ENCODE assay signal across 28 cellular contexts in genomic region chr22:48261706-48262105, GRCh38.
"Had no signal": no experiment of that assay in that cellular context is flagged by ENCODE, and none has a peak within 500 bp of the region (broad histone marks: within the 10 kb centered on the region; RNA-seq: fewer than 3 reads in every experiment).

No MANE protein-coding gene starts in this region.

- H3K9me3 Mint-ChIP-seq: activated naive CD4-positive, alpha-beta T cell treated with anti-CD3 and anti-CD28 coated beads, Interleukin-2, amount 10 ng/mL, durations not matched to agents 7 days and 5 days; activated naive CD8-positive, alpha-beta T cell treated with anti-CD3 and anti-CD28 coated beads for 36 hours; activated T-cell treated with anti-CD3 and anti-CD28 coated beads, Interleukin-2, amount 50 U/mL, for 24 hours; activated T-helper 1 cell treated with anti-CD3 and anti-CD28 coated beads, Interleukin-12 subunit alpha, Interleukin-12 subunit beta, Interleukin-2, Interleukin-4 antibody, amounts not matched to agents 30 ng/mL and 10 ng/mL and 1 ng/mL, durations not matched to agents 14 hours and 24 hours and 36 hours; T-cell had no signal

- H3K36me3 Mint-ChIP-seq: activated naive CD4-positive, alpha-beta T cell treated with anti-CD3 and anti-CD28 coated beads, Interleukin-2, amount 10 ng/mL, durations not matched to agents 7 days and 5 days; activated naive CD8-positive, alpha-beta T cell treated with anti-CD3 and anti-CD28 coated beads for 36 hours; T-cell had no signal

- H3K4me1 Mint-ChIP-seq: activated naive CD4-positive, alpha-beta T cell treated with anti-CD3 and anti-CD28 coated beads, Interleukin-2, amount 10 ng/mL, durations not matched to agents 7 days and 5 days; activated naive CD8-positive, alpha-beta T cell treated with anti-CD3 and anti-CD28 coated beads for 36 hours; T-cell had no signal

- FAIRE-seq: TTC549 had no signal

- H3K36me3 ChIP-seq: brain microvascular endothelial cell, cardiac muscle cell had no signal

- ATAC-seq: activated CD8-positive, alpha-beta T cell treated with anti-CD3 and anti-CD28 coated beads, Interleukin-2, amount 10 ng/mL, durations not matched to agents 7 days and 5 days; T-cell had no signal

- H3K4me3 Mint-ChIP-seq: activated CD8-positive, alpha-beta T cell treated with anti-CD3 and anti-CD28 coated beads, Interleukin-2, amount 10 ng/mL, durations not matched to agents 7 days and 5 days; activated naive CD4-positive, alpha-beta T cell treated with anti-CD3 and anti-CD28 coated beads, Interleukin-2, amount 10 ng/mL, durations not matched to agents 7 days and 5 days; activated naive CD8-positive, alpha-beta T cell treated with anti-CD3 and anti-CD28 coated beads for 36 hours; activated T-cell treated with anti-CD3 and anti-CD28 coated beads, Interleukin-2, amount 50 U/mL, for 24 hours; activated T-helper 1 cell treated with anti-CD3 and anti-CD28 coated beads, Interleukin-12 subunit alpha, Interleukin-12 subunit beta, Interleukin-2, Interleukin-4 antibody, amounts not matched to agents 30 ng/mL and 10 ng/mL and 1 ng/mL, durations not matched to agents 14 hours and 24 hours and 36 hours; T-cell had no signal

- H3K4me3 ChIP-seq: cardiac muscle cell, SK-N-MC had no signal

- DNase-seq: activated CD4-positive, alpha-beta T cell treated with anti-CD3 and anti-CD28 coated beads for 4 hours; activated CD4-positive, alpha-beta T cell treated with anti-CD3 and anti-CD28 coated beads, Interleukin-2, amount 50 U/mL, for 4 hours; activated CD8-positive, alpha-beta memory T cell treated with anti-CD3 and anti-CD28 coated beads, Interleukin-2, amount 50 U/mL, for 48 hours; activated CD8-positive, alpha-beta T cell treated with anti-CD3 and anti-CD28 coated beads, Interleukin-2, amount 10 ng/mL, durations not matched to agents 7 days and 5 days; activated gamma-delta T cell; activated naive CD4-positive, alpha-beta T cell treated with anti-CD3 and anti-CD28 coated beads, Interleukin-2, amount 10 ng/mL, durations not matched to agents 7 days and 5 days; activated naive CD8-positive, alpha-beta T cell treated with anti-CD3 and anti-CD28 coated beads for 36 hours; activated T-cell treated with anti-CD3 and anti-CD28 coated beads, Interleukin-2, amount 50 U/mL, for 24 hours; brain microvascular endothelial cell; cerebellar nuclear complex; KG1; NCI-H1092; NCI-H1417 treated with DMSO at 0.1 percent for 48 hours; NCI-H1694; NCI-H2029; NCI-H2107; NCI-H2171 treated with DMSO at 0.1 percent for 48 hours; NCI-H226; NCI-H526; NCI-H774; T-cell; T-helper 2 cell; T1000 had no signal

- H3K27ac ChIP-seq: brain microvascular endothelial cell, cardiac muscle cell, SK-N-MC, VCaP had no signal

- H3K27me3 ChIP-seq: brain microvascular endothelial cell, cardiac muscle cell had no signal

- H3K27ac Mint-ChIP-seq: activated CD8-positive, alpha-beta T cell treated with anti-CD3 and anti-CD28 coated beads, Interleukin-2, amount 10 ng/mL, durations not matched to agents 7 days and 5 days; activated naive CD4-positive, alpha-beta T cell treated with anti-CD3 and anti-CD28 coated beads, Interleukin-2, amount 10 ng/mL, durations not matched to agents 7 days and 5 days; activated naive CD8-positive, alpha-beta T cell treated with anti-CD3 and anti-CD28 coated beads for 36 hours; activated T-cell treated with anti-CD3 and anti-CD28 coated beads, Interleukin-2, amount 50 U/mL, for 24 hours; activated T-helper 1 cell treated with anti-CD3 and anti-CD28 coated beads, Interleukin-12 subunit alpha, Interleukin-12 subunit beta, Interleukin-2, Interleukin-4 antibody, amounts not matched to agents 30 ng/mL and 10 ng/mL and 1 ng/mL, durations not matched to agents 14 hours and 24 hours and 36 hours; T-cell had no signal

- H3K27me3 Mint-ChIP-seq: activated naive CD8-positive, alpha-beta T cell treated with anti-CD3 and anti-CD28 coated beads for 36 hours had no signal
